ENCODE assay signal across 8 cellular contexts in genomic region chr20:37670426-37670825, GRCh38. TPM values are rescaled to one million over a fixed set of nuclear protein-coding genes. Genes with fewer than 3 reads are reported as not detected.
DNase-seq lines count a peak whose midpoint lies in the region; ATAC-seq and TF ChIP-seq lines count a peak whose summit lies in the region.
"Had no signal": no experiment of that assay in that cellular context is flagged by ENCODE, and none has a peak within 500 bp of the region (broad histone marks: within the 10 kb centered on the region; RNA-seq: fewer than 3 reads in every experiment).

No MANE protein-coding gene starts in this region.

- TF ChIP-seq POLR2A in heart left ventricle (IDR thresholded peaks at IDR 0.05): no peak

- no peak overlapping the region for H3K27ac ChIP-seq in heart left ventricle

- intact Hi-C loops in heart left ventricle (cut with DNase I): no loop called here

- H3K4me3 ChIP-seq in HFF-Myc (replicated peaks; ENCODE audit: low read depth, low read length) (peak overlapping the region; percentile 9; the same call in 1 of the 2 replicates), heart left ventricle (peak overlapping the region in 8 of 12 donors; percentile 16 to 33 (median 26))

- H3K9me3 Mint-ChIP-seq in stimulated activated effector memory CD8-positive, alpha-beta T cell treated with anti-CD3 and anti-CD28 coated beads, Interleukin-12 subunit alpha, Interleukin-12 subunit beta, amount 100 ng/mL, for 72 hours: no peaks in the 10 kb centered on the region

- H3K9me3 ChIP-seq in heart left ventricle: peaks cover 0 to 2% (median 0%) of the 10 kb centered on the region in 12 donors

- H3K27ac Mint-ChIP-seq in stimulated activated effector memory CD8-positive, alpha-beta T cell treated with anti-CD3 and anti-CD28 coated beads, Interleukin-12 subunit alpha, Interleukin-12 subunit beta, amount 100 ng/mL, for 72 hours: no peak overlapping the region
- H3K27ac Mint-ChIP-seq: activated CD4-positive, alpha-beta memory T cell treated with anti-CD3 and anti-CD28 coated beads for 36 hours had no signal

- ATAC-seq in heart left ventricle: peak in 1 of 4 donors; percentile 27
- no peak for ATAC-seq in stimulated activated effector memory CD8-positive, alpha-beta T cell treated with anti-CD3 and anti-CD28 coated beads, Interleukin-12 subunit alpha, Interleukin-12 subunit beta, amount 100 ng/mL, for 72 hours

- H3K27me3 ChIP-seq in heart left ventricle: peaks cover 0 to 17% (median 0%) of the 10 kb centered on the region in 9 donors

- TF ChIP-seq CTCF in HFF-Myc (IDR thresholded peaks at IDR 0.05; ENCODE audit: low read depth, low read length, missing control alignments) (no peak), heart left ventricle (IDR thresholded peaks at IDR 0.05) (no peak)

- no peaks in the 10 kb centered on the region for H3K36me3 Mint-ChIP-seq in stimulated activated effector memory CD8-positive, alpha-beta T cell treated with anti-CD3 and anti-CD28 coated beads, Interleukin-12 subunit alpha, Interleukin-12 subunit beta, amount 100 ng/mL, for 72 hours
- H3K36me3 Mint-ChIP-seq: activated CD4-positive, alpha-beta memory T cell treated with anti-CD3 and anti-CD28 coated beads for 36 hours had no signal

- H3K36me3 ChIP-seq in heart left ventricle: no peaks in the 10 kb centered on the region

- no peak overlapping the region for H3K4me3 Mint-ChIP-seq in stimulated activated effector memory CD8-positive, alpha-beta T cell treated with anti-CD3 and anti-CD28 coated beads, Interleukin-12 subunit alpha, Interleukin-12 subunit beta, amount 100 ng/mL, for 72 hours
- H3K4me3 Mint-ChIP-seq: activated CD4-positive, alpha-beta memory T cell treated with anti-CD3 and anti-CD28 coated beads for 36 hours had no signal

- DNase-seq in HFF-Myc (ENCODE audit: extremely low read depth, low read depth): peak; percentile 10
- DNase-seq in NCI-H69 (lab: John Stamatoyannopoulos, UW): peak; percentile 84
- DNase-seq in heart left ventricle: peak in 1 of 5 donors; percentile 33
- DNase-seq in superior temporal gyrus (ENCODE audit: extremely low spot score): peak; percentile 20
- no peak for DNase-seq in stimulated activated effector memory CD8-positive, alpha-beta T cell treated with anti-CD3 and anti-CD28 coated beads, Interleukin-12 subunit alpha, Interleukin-12 subunit beta, amount 100 ng/mL, for 72 hours (ENCODE audit: low spot score in 2 of 2)
- DNase-seq in DMS114 treated with DMSO at 0.1 percent for 48 hours (lab: John Stamatoyannopoulos, UW; ENCODE audit: unreplicated experiment): no peak
- no peak for DNase-seq in activated CD4-positive, alpha-beta T cell treated with anti-CD3 and anti-CD28 coated beads, Interleukin-2, amount 50 U/mL, for 48 hours
- DNase-seq: activated CD4-positive, alpha-beta memory T cell treated with anti-CD3 and anti-CD28 coated beads for 36 hours had no signal

- H3K4me1 Mint-ChIP-seq in stimulated activated effector memory CD8-positive, alpha-beta T cell treated with anti-CD3 and anti-CD28 coated beads, Interleukin-12 subunit alpha, Interleukin-12 subunit beta, amount 100 ng/mL, for 72 hours: peaks cover 7% of the 10 kb centered on the region

- H3K4me1 ChIP-seq in heart left ventricle: peaks cover 0 to 6% (median 0%) of the 10 kb centered on the region in 12 donors

- WGBS in heart left ventricle, 4 donors: 23 to 45% (median 33%) methylated on average over 11 to 18 of the region's 18 CpGs

RNA-seq across cellular contexts. Expression of gene CTNNBL1, which starts 23.4 kb away (rescaled TPM):
- total RNA-seq in heart left ventricle: 10 to 100 TPM; 22.6 to 68.9 (median 50.5) TPM
- polyA plus RNA-seq in heart left ventricle: 10 to 100 TPM; 40.7 to 56.2 TPM

Comparison
In these comparisons a context has a peak if more than half of its experiments do, and no peak if none do; other contexts are left out.
1. DNase-seq: peak in HFF-Myc (single experiment), NCI-H69 (single experiment) and superior temporal gyrus (single experiment); none in stimulated activated effector memory CD8-positive, alpha-beta T cell treated with anti-CD3 and anti-CD28 coated beads, Interleukin-12 subunit alpha, Interleukin-12 subunit beta, amount 100 ng/mL, for 72 hours (0 of 2), DMS114 treated with DMSO at 0.1 percent for 48 hours (single experiment) and activated CD4-positive, alpha-beta T cell treated with anti-CD3 and anti-CD28 coated beads, Interleukin-2, amount 50 U/mL, for 48 hours (0 of 2).